1 cellular context compared by ENCODE assay signal in the genomic region with DNA sequence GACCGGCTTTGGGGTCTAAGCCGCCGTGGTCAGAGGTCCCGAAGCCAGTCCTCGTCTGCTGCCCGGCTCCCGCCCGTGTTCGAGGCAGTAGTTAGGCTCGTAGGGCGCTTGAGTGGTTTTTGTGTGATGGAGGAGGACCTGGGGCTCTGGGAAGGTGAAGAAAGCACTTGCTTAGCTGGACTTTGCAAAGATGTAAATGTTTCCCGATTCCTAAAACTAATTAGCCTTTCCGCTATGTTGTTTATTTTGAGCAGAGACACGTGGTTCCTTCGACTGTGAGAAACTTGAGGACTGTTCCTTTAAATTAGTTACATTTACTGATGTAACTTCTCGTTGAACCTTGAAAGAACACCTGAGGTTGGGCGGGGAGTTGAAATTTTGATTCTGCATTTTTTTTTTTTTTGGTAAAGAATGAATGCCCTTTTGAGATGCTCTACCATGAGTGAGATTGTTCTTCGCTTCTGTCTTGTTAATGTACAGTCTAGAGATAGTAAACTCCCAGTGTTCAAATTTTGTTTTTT.
TF ChIP-seq lines count a peak whose summit lies in the region.

No MANE protein-coding gene starts in this region.

TF ChIP-seq in K562, 482 proteins besides CTCF, POLR2A, EP300 and RAD21 (continues in another document):
- TF ChIP-seq, protein P1, sequence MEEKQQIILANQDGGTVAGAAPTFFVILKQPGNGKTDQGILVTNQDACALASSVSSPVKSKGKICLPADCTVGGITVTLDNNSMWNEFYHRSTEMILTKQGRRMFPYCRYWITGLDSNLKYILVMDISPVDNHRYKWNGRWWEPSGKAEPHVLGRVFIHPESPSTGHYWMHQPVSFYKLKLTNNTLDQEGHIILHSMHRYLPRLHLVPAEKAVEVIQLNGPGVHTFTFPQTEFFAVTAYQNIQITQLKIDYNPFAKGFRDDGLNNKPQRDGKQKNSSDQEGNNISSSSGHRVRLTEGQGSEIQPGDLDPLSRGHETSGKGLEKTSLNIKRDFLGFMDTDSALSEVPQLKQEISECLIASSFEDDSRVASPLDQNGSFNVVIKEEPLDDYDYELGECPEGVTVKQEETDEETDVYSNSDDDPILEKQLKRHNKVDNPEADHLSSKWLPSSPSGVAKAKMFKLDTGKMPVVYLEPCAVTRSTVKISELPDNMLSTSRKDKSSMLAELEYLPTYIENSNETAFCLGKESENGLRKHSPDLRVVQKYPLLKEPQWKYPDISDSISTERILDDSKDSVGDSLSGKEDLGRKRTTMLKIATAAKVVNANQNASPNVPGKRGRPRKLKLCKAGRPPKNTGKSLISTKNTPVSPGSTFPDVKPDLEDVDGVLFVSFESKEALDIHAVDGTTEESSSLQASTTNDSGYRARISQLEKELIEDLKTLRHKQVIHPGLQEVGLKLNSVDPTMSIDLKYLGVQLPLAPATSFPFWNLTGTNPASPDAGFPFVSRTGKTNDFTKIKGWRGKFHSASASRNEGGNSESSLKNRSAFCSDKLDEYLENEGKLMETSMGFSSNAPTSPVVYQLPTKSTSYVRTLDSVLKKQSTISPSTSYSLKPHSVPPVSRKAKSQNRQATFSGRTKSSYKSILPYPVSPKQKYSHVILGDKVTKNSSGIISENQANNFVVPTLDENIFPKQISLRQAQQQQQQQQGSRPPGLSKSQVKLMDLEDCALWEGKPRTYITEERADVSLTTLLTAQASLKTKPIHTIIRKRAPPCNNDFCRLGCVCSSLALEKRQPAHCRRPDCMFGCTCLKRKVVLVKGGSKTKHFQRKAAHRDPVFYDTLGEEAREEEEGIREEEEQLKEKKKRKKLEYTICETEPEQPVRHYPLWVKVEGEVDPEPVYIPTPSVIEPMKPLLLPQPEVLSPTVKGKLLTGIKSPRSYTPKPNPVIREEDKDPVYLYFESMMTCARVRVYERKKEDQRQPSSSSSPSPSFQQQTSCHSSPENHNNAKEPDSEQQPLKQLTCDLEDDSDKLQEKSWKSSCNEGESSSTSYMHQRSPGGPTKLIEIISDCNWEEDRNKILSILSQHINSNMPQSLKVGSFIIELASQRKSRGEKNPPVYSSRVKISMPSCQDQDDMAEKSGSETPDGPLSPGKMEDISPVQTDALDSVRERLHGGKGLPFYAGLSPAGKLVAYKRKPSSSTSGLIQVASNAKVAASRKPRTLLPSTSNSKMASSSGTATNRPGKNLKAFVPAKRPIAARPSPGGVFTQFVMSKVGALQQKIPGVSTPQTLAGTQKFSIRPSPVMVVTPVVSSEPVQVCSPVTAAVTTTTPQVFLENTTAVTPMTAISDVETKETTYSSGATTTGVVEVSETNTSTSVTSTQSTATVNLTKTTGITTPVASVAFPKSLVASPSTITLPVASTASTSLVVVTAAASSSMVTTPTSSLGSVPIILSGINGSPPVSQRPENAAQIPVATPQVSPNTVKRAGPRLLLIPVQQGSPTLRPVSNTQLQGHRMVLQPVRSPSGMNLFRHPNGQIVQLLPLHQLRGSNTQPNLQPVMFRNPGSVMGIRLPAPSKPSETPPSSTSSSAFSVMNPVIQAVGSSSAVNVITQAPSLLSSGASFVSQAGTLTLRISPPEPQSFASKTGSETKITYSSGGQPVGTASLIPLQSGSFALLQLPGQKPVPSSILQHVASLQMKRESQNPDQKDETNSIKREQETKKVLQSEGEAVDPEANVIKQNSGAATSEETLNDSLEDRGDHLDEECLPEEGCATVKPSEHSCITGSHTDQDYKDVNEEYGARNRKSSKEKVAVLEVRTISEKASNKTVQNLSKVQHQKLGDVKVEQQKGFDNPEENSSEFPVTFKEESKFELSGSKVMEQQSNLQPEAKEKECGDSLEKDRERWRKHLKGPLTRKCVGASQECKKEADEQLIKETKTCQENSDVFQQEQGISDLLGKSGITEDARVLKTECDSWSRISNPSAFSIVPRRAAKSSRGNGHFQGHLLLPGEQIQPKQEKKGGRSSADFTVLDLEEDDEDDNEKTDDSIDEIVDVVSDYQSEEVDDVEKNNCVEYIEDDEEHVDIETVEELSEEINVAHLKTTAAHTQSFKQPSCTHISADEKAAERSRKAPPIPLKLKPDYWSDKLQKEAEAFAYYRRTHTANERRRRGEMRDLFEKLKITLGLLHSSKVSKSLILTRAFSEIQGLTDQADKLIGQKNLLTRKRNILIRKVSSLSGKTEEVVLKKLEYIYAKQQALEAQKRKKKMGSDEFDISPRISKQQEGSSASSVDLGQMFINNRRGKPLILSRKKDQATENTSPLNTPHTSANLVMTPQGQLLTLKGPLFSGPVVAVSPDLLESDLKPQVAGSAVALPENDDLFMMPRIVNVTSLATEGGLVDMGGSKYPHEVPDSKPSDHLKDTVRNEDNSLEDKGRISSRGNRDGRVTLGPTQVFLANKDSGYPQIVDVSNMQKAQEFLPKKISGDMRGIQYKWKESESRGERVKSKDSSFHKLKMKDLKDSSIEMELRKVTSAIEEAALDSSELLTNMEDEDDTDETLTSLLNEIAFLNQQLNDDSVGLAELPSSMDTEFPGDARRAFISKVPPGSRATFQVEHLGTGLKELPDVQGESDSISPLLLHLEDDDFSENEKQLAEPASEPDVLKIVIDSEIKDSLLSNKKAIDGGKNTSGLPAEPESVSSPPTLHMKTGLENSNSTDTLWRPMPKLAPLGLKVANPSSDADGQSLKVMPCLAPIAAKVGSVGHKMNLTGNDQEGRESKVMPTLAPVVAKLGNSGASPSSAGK (IDR thresholded peaks at IDR 0.05): peak; percentile 88
- no peak for TF ChIP-seq ZNF785 (CRISPR knock-in tag; IDR thresholded peaks at IDR 0.05)
- no peak for TF ChIP-seq ZNF584 (CRISPR knock-in tag; IDR thresholded peaks at IDR 0.05; ENCODE audit: low read depth)
- no peak for TF ChIP-seq PTBP1 (IDR thresholded peaks at IDR 0.05; ENCODE audit: low read depth, low read length)
- TF ChIP-seq CBFB (CRISPR knock-in tag; IDR thresholded peaks at IDR 0.05): no peak
- 0 out of 4 replicates have a peak, but pooled peaks of 1 of the 2 experiments have one; percentile 42 for TF ChIP-seq HDAC1 (IDR thresholded peaks at IDR 0.05)
- 0 out of 2 replicates have a peak, but pooled peaks have one; percentile 15 for TF ChIP-seq FOXK1 (CRISPR knock-in tag; IDR thresholded peaks at IDR 0.05; ENCODE audit: borderline replicate concordance)
- no peak for TF ChIP-seq PCBP1 (IDR thresholded peaks at IDR 0.05; ENCODE audit: low read depth, low read length, poor library complexity, severe bottlenecking)
- peak; percentile 63; the same call in 1 of the 2 replicates for TF ChIP-seq ZNF384 (IDR thresholded peaks at IDR 0.05; ENCODE audit: low read depth, low read length)
- peak in 1 of 2 experiments; percentile 79; a peak in 3 of 4 replicates for TF ChIP-seq FOXK2 (conservative IDR thresholded peaks at IDR 0.05 in 1 of 2, IDR thresholded peaks at IDR 0.05 in 1 of 2; ENCODE audit: low read depth in 2 of 2)
- peak; percentile 71 for TF ChIP-seq EP400 (IDR thresholded peaks at IDR 0.05)
- TF ChIP-seq ZC3H4 (CRISPR knock-in tag; IDR thresholded peaks at IDR 0.05; ENCODE audit: borderline replicate concordance): no peak
- TF ChIP-seq CEBPG (CRISPR knock-in tag; IDR thresholded peaks at IDR 0.05): peak; percentile 69
- peak in 1 of 2 experiments; percentile 67; a peak in 2 of 4 replicates for TF ChIP-seq CEBPG (tag; conservative IDR thresholded peaks at IDR 0.05 in 1 of 2, IDR thresholded peaks at IDR 0.05 in 1 of 2)
- TF ChIP-seq POLR2H (tag; IDR thresholded peaks at IDR 0.05; ENCODE audit: low read depth): peak; percentile 54; the same call in 1 of the 2 replicates
- TF ChIP-seq ZNF212 (CRISPR knock-in tag; IDR thresholded peaks at IDR 0.05): no peak
- no peak for TF ChIP-seq ZNF174 (CRISPR knock-in tag; IDR thresholded peaks at IDR 0.05)
- TF ChIP-seq MNT (conservative IDR thresholded peaks at IDR 0.05): peak; percentile 81 to 91
- no peak for TF ChIP-seq ZNF24 (IDR thresholded peaks at IDR 0.05)
- TF ChIP-seq, protein P2, sequence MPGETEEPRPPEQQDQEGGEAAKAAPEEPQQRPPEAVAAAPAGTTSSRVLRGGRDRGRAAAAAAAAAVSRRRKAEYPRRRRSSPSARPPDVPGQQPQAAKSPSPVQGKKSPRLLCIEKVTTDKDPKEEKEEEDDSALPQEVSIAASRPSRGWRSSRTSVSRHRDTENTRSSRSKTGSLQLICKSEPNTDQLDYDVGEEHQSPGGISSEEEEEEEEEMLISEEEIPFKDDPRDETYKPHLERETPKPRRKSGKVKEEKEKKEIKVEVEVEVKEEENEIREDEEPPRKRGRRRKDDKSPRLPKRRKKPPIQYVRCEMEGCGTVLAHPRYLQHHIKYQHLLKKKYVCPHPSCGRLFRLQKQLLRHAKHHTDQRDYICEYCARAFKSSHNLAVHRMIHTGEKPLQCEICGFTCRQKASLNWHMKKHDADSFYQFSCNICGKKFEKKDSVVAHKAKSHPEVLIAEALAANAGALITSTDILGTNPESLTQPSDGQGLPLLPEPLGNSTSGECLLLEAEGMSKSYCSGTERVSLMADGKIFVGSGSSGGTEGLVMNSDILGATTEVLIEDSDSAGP (CRISPR knock-in tag; IDR thresholded peaks at IDR 0.05): 0 out of 2 replicates have a peak, but pooled peaks have one; percentile 40
- no peak for TF ChIP-seq ZNF699 (CRISPR knock-in tag; IDR thresholded peaks at IDR 0.05; ENCODE audit: insufficient replicate concordance)
- TF ChIP-seq, protein P3, sequence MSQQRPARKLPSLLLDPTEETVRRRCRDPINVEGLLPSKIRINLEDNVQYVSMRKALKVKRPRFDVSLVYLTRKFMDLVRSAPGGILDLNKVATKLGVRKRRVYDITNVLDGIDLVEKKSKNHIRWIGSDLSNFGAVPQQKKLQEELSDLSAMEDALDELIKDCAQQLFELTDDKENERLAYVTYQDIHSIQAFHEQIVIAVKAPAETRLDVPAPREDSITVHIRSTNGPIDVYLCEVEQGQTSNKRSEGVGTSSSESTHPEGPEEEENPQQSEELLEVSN (IDR thresholded peaks at IDR 0.05; ENCODE audit: borderline replicate concordance in 1 of 2, extremely low read depth in 1 of 2, insufficient read depth in 1 of 2, insufficient read length in 1 of 2, low read depth in 1 of 2, low read length in 1 of 2, poor library complexity in 1 of 2, severe bottlenecking in 1 of 2): peak; percentile 42 to 82
- TF ChIP-seq, protein P4, sequence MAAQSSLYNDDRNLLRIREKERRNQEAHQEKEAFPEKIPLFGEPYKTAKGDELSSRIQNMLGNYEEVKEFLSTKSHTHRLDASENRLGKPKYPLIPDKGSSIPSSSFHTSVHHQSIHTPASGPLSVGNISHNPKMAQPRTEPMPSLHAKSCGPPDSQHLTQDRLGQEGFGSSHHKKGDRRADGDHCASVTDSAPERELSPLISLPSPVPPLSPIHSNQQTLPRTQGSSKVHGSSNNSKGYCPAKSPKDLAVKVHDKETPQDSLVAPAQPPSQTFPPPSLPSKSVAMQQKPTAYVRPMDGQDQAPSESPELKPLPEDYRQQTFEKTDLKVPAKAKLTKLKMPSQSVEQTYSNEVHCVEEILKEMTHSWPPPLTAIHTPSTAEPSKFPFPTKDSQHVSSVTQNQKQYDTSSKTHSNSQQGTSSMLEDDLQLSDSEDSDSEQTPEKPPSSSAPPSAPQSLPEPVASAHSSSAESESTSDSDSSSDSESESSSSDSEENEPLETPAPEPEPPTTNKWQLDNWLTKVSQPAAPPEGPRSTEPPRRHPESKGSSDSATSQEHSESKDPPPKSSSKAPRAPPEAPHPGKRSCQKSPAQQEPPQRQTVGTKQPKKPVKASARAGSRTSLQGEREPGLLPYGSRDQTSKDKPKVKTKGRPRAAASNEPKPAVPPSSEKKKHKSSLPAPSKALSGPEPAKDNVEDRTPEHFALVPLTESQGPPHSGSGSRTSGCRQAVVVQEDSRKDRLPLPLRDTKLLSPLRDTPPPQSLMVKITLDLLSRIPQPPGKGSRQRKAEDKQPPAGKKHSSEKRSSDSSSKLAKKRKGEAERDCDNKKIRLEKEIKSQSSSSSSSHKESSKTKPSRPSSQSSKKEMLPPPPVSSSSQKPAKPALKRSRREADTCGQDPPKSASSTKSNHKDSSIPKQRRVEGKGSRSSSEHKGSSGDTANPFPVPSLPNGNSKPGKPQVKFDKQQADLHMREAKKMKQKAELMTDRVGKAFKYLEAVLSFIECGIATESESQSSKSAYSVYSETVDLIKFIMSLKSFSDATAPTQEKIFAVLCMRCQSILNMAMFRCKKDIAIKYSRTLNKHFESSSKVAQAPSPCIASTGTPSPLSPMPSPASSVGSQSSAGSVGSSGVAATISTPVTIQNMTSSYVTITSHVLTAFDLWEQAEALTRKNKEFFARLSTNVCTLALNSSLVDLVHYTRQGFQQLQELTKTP (IDR thresholded peaks at IDR 0.05; ENCODE audit: low read depth in 1 of 2, partially characterized antibody in 2 of 2): peak in 1 of 2 experiments; percentile 28
- peak; percentile 82; the same call in 1 of the 2 replicates for TF ChIP-seq MYC (IDR thresholded peaks at IDR 0.05; ENCODE audit: low read depth, low read length)
- TF ChIP-seq MYC (CRISPR knock-in tag; IDR thresholded peaks at IDR 0.05; ENCODE audit: borderline replicate concordance, low read depth): no peak
- no peak for TF ChIP-seq TAF9B (IDR thresholded peaks at IDR 0.05; ENCODE audit: partially characterized antibody)
- TF ChIP-seq TFAP4 (CRISPR knock-in tag; IDR thresholded peaks at IDR 0.05; ENCODE audit: borderline replicate concordance): no peak
- peak; percentile 87 for TF ChIP-seq L3MBTL2 (IDR thresholded peaks at IDR 0.05)
- TF ChIP-seq CXXC5 (CRISPR knock-in tag; IDR thresholded peaks at IDR 0.05): no peak
